ENCODE assay signal across 15 cellular contexts in genomic region chr5:60490597-60491166, GRCh38.
"Had no signal": no experiment of that assay in that cellular context is flagged by ENCODE, and none has a peak within 500 bp of the region (broad histone marks: within the 10 kb centered on the region; RNA-seq: fewer than 3 reads in every experiment).

No MANE protein-coding gene starts in this region.

- H3K27me3 Mint-ChIP-seq: activated CD4-positive, alpha-beta T cell treated with anti-CD3 and anti-CD28 coated beads, Interleukin-2, amount 10 ng/mL, durations not matched to agents 24 days and 14 days; stimulated activated naive CD8-positive, alpha-beta T cell treated with anti-CD3 and anti-CD28 coated beads, Interleukin-15, Interleukin-2, amounts not matched to agents 100 ng/mL and 50 ng/mL, for 24 hours had no signal

- H3K27me3 ChIP-seq: gastrocnemius medialis, left lung had no signal

- H3K27ac ChIP-seq: gastrocnemius medialis, left lung had no signal

- H3K4me3 ChIP-seq: gastrocnemius medialis, left lung had no signal

- H3K27ac Mint-ChIP-seq: activated CD4-positive, alpha-beta T cell treated with anti-CD3 and anti-CD28 coated beads, Interleukin-2, amount 10 ng/mL, durations not matched to agents 24 days and 14 days; activated naive CD4-positive, alpha-beta T cell treated with anti-CD3 and anti-CD28 coated beads for 36 hours; brain; stimulated activated naive CD8-positive, alpha-beta T cell treated with anti-CD3 and anti-CD28 coated beads, Interleukin-15, Interleukin-2, amounts not matched to agents 100 ng/mL and 50 ng/mL, for 24 hours; WTC11 had no signal

- ATAC-seq: gastrocnemius medialis, left lung, WTC11 had no signal

- DNase-seq: activated CD4-positive, alpha-beta T cell treated with anti-CD3 and anti-CD28 coated beads, Interleukin-2, amount 10 ng/mL, durations not matched to agents 24 days and 14 days; activated CD8-positive, alpha-beta memory T cell treated with anti-CD3 and anti-CD28 coated beads for 24 hours; activated naive CD4-positive, alpha-beta T cell treated with anti-CD3 and anti-CD28 coated beads for 36 hours; cerebellar nuclear complex; gastrocnemius medialis; islet precursor cell; left lung; SK-N-SH; stimulated activated CD4-positive, alpha-beta T cell treated with anti-CD3 and anti-CD28 coated beads, Interleukin-4, amount 100 ng/mL, for 1 hour; stimulated activated CD8-positive, alpha-beta memory T cell treated with anti-CD3 and anti-CD28 coated beads, Interleukin-4, amount 100 ng/mL, for 48 hours; trophoblast cell had no signal

- H3K9me3 ChIP-seq: gastrocnemius medialis, left lung, SK-N-SH had no signal

- H3K36me3 Mint-ChIP-seq: brain, WTC11 had no signal

- H3K4me1 Mint-ChIP-seq: activated CD4-positive, alpha-beta T cell treated with anti-CD3 and anti-CD28 coated beads, Interleukin-2, amount 10 ng/mL, durations not matched to agents 24 days and 14 days had no signal

- H3K4me1 ChIP-seq: gastrocnemius medialis, left lung had no signal

- H3K9me3 Mint-ChIP-seq: activated CD4-positive, alpha-beta T cell treated with anti-CD3 and anti-CD28 coated beads, Interleukin-2, amount 10 ng/mL, durations not matched to agents 24 days and 14 days; activated naive CD4-positive, alpha-beta T cell treated with anti-CD3 and anti-CD28 coated beads for 36 hours; brain; nephron; stimulated activated naive CD8-positive, alpha-beta T cell treated with anti-CD3 and anti-CD28 coated beads, Interleukin-15, Interleukin-2, amounts not matched to agents 100 ng/mL and 50 ng/mL, for 24 hours; WTC11 had no signal

- H3K36me3 ChIP-seq: gastrocnemius medialis, left lung had no signal

- H3K4me3 Mint-ChIP-seq: activated CD4-positive, alpha-beta T cell treated with anti-CD3 and anti-CD28 coated beads, Interleukin-2, amount 10 ng/mL, durations not matched to agents 24 days and 14 days; activated naive CD4-positive, alpha-beta T cell treated with anti-CD3 and anti-CD28 coated beads for 36 hours; brain; nephron; stimulated activated naive CD8-positive, alpha-beta T cell treated with anti-CD3 and anti-CD28 coated beads, Interleukin-15, Interleukin-2, amounts not matched to agents 100 ng/mL and 50 ng/mL, for 24 hours; WTC11 had no signal
